34 cellular contexts compared by ENCODE assay signal in the genomic region with DNA sequence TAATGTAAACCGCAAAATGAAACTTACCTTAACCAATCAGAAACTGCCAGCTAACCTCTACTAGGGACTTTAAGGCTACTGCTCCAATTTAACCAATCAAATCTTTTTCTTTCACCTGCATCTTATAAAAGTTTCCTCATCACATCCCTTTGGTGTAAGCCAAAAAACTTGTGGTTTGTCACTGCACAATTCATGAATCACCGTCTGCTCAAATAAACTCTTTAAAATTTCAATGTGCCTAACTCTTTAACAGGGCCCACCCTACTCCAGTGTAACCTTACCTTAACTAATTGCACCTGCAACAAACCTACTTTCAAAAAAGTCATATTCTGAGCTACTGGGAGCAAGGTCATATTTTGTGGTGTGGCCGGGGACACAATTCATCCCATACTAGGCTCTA.
"Had no signal": no experiment of that assay in that cellular context is flagged by ENCODE, and none has a peak within 500 bp of the region (broad histone marks: within the 10 kb centered on the region; RNA-seq: fewer than 3 reads in every experiment).

No MANE protein-coding gene starts in this region.

- H3K9me3 Mint-ChIP-seq: activated CD4-positive, alpha-beta memory T cell treated with anti-CD3 and anti-CD28 coated beads, Interleukin-2, amount 10 ng/mL, durations not matched to agents 7 days and 5 days had no signal

- H3K27me3 ChIP-seq: brain microvascular endothelial cell had no signal

- H3K36me3 Mint-ChIP-seq: activated CD8-positive, alpha-beta memory T cell treated with anti-CD3 and anti-CD28 coated beads, Interleukin-2, amount 10 ng/mL, durations not matched to agents 7 days and 5 days; activated naive CD8-positive, alpha-beta T cell treated with anti-CD3 and anti-CD28 coated beads for 36 hours had no signal

- H3K4me3 Mint-ChIP-seq: activated B cell treated with CpG ODN at 0.5 μM for 24 hours; activated CD4-positive, alpha-beta memory T cell treated with anti-CD3 and anti-CD28 coated beads, Interleukin-2, amount 10 ng/mL, durations not matched to agents 7 days and 5 days; activated CD8-positive, alpha-beta memory T cell treated with anti-CD3 and anti-CD28 coated beads, Interleukin-2, amount 10 ng/mL, durations not matched to agents 7 days and 5 days; activated naive CD8-positive, alpha-beta T cell treated with anti-CD3 and anti-CD28 coated beads for 36 hours had no signal

- H2AFZ ChIP-seq: PC-9 had no signal

- H3K4me3 ChIP-seq: PC-9 had no signal

- H3K27me3 Mint-ChIP-seq: activated CD4-positive, alpha-beta memory T cell treated with anti-CD3 and anti-CD28 coated beads, Interleukin-2, amount 10 ng/mL, durations not matched to agents 7 days and 5 days; activated CD8-positive, alpha-beta memory T cell treated with anti-CD3 and anti-CD28 coated beads, Interleukin-2, amount 10 ng/mL, durations not matched to agents 7 days and 5 days had no signal

- DNase-seq: activated B cell treated with CpG ODN at 0.5 μM for 24 hours; activated CD4-positive, alpha-beta memory T cell treated with anti-CD3 and anti-CD28 coated beads, Interleukin-2, amount 10 ng/mL, durations not matched to agents 7 days and 5 days; activated CD4-positive, alpha-beta T cell treated with anti-CD3 and anti-CD28 coated beads for 4 hours; activated CD4-positive, alpha-beta T cell treated with anti-CD3 and anti-CD28 coated beads, Interleukin-2, amount 50 U/mL, for 1 hour; activated CD4-positive, CD25-positive, alpha-beta regulatory T cell treated with anti-CD3 and anti-CD28 coated beads, Interleukin-2, amount 50 U/mL, for 72 hours; activated CD8-positive, alpha-beta memory T cell treated with anti-CD3 and anti-CD28 coated beads for 24 hours; activated CD8-positive, alpha-beta memory T cell treated with anti-CD3 and anti-CD28 coated beads, Interleukin-2, amount 10 ng/mL, durations not matched to agents 7 days and 5 days; activated CD8-positive, alpha-beta memory T cell treated with anti-CD3 and anti-CD28 coated beads, Interleukin-2, amount 50 U/mL, for 48 hours; activated effector memory CD4-positive, alpha-beta T cell treated with Interleukin-2 at 50 U/mL for 16 hours; activated naive CD4-positive, alpha-beta T cell; activated naive CD4-positive, alpha-beta T cell treated with anti-CD3 and anti-CD28 coated beads, Interleukin-2, amount 50 U/mL, for 16 hours; activated naive CD8-positive, alpha-beta T cell treated with anti-CD3 and anti-CD28 coated beads for 36 hours; activated T-cell treated with anti-CD3 and anti-CD28 coated beads, Interleukin-2, amount 50 U/mL, for 48 hours; amniotic stem cell; aorta; brain microvascular endothelial cell; Kasumi-1; KG1; NCI-H1092 treated with DMSO at 0.1 percent for 48 hours; NCI-H1417; NCI-H1930; NCI-H2081 treated with DMSO at 0.1 percent for 48 hours; NCI-H226; NCI-H446 treated with DMSO at 0.1 percent for 48 hours; NCI-H524; NCI-H69; NCI-H82; PC-9; Right ventricle myocardium superior; SW 1271; T-helper 1 cell; T-helper 2 cell; T-helper 9 cell had no signal

- H3K36me3 ChIP-seq: brain microvascular endothelial cell had no signal

- H3K27ac ChIP-seq: brain microvascular endothelial cell, PC-9, VCaP had no signal

- H3K4me2 ChIP-seq: PC-9 had no signal

- H3K27ac Mint-ChIP-seq: activated B cell treated with CpG ODN at 0.5 μM for 24 hours; activated CD4-positive, alpha-beta memory T cell treated with anti-CD3 and anti-CD28 coated beads, Interleukin-2, amount 10 ng/mL, durations not matched to agents 7 days and 5 days; activated CD8-positive, alpha-beta memory T cell treated with anti-CD3 and anti-CD28 coated beads, Interleukin-2, amount 10 ng/mL, durations not matched to agents 7 days and 5 days; activated naive CD8-positive, alpha-beta T cell treated with anti-CD3 and anti-CD28 coated beads for 36 hours had no signal

- H3K4me1 Mint-ChIP-seq: activated B cell treated with CpG ODN at 0.5 μM for 24 hours; activated CD4-positive, alpha-beta memory T cell treated with anti-CD3 and anti-CD28 coated beads, Interleukin-2, amount 10 ng/mL, durations not matched to agents 7 days and 5 days; activated CD8-positive, alpha-beta memory T cell treated with anti-CD3 and anti-CD28 coated beads, Interleukin-2, amount 10 ng/mL, durations not matched to agents 7 days and 5 days; activated naive CD8-positive, alpha-beta T cell treated with anti-CD3 and anti-CD28 coated beads for 36 hours had no signal

- ATAC-seq: activated CD8-positive, alpha-beta memory T cell treated with anti-CD3 and anti-CD28 coated beads, Interleukin-2, amount 10 ng/mL, durations not matched to agents 7 days and 5 days had no signal
